In genomic region chr17:39573447-39574298, GRCh38 we compare ENCODE assay signal across 8 cellular contexts. TPM values are rescaled to one million over a fixed set of nuclear protein-coding genes. Genes with fewer than 3 reads are reported as not detected.
DNase-seq lines count a peak whose midpoint lies in the region; ATAC-seq and TF ChIP-seq lines count a peak whose summit lies in the region.

No MANE protein-coding gene starts in this region.

- H3K27ac Mint-ChIP-seq in activated B cell treated with CpG ODN at 0.5 μM for 24 hours (no peak overlapping the region), endothelial cell (ENCODE audit: unreplicated experiment) (peak overlapping the region; percentile 94), memory B cell (peak overlapping the region; percentile 79)

- TF ChIP-seq CTCF in activated B cell treated with CpG ODN at 0.5 μM for 24 hours (IDR thresholded peaks at IDR 0.05): no peak
- no peak for TF ChIP-seq CTCF in endothelial cell (IDR thresholded peaks at IDR 0.05; ENCODE audit: unreplicated experiment)

- H3K27me3 Mint-ChIP-seq in activated B cell treated with CpG ODN at 0.5 μM for 24 hours (peaks cover 10% of the 10 kb centered on the region), endothelial cell (ENCODE audit: unreplicated experiment) (peaks cover 7% of the 10 kb centered on the region), memory B cell (peaks cover 6% of the 10 kb centered on the region)

- H3K4me1 Mint-ChIP-seq in activated B cell treated with CpG ODN at 0.5 μM for 24 hours (peaks cover 4% of the 10 kb centered on the region), endothelial cell (ENCODE audit: unreplicated experiment) (peaks cover 21% of the 10 kb centered on the region), memory B cell (peaks cover 4% of the 10 kb centered on the region)

- POLR2A ChIA-PET in activated B cell treated with CpG ODN at 0.5 μM for 24 hours (lab: Charles Lee): interaction anchor here (0.6 to 1.4 kb wide), 5 partner anchors 13 to 407 kb away, joined by 3 to 9 read pairs (median 3); partner anchors contain the start of genes CDK12 and PSMD3

- H3K4me3 Mint-ChIP-seq in activated B cell treated with CpG ODN at 0.5 μM for 24 hours (peak overlapping the region; percentile 90), endothelial cell (ENCODE audit: unreplicated experiment) (peak overlapping the region; percentile 89), memory B cell (peak overlapping the region; percentile 88)

- peaks cover 3% of the 10 kb centered on the region for H3K9me3 Mint-ChIP-seq in activated B cell treated with CpG ODN at 0.5 μM for 24 hours
- H3K9me3 Mint-ChIP-seq in endothelial cell (ENCODE audit: unreplicated experiment): peaks cover 4% of the 10 kb centered on the region
- H3K9me3 Mint-ChIP-seq in memory B cell: peaks cover 6% of the 10 kb centered on the region

- H3K36me3 Mint-ChIP-seq in activated B cell treated with CpG ODN at 0.5 μM for 24 hours (ENCODE audit: low read depth) (peaks cover 25% of the 10 kb centered on the region), endothelial cell (ENCODE audit: low read depth, unreplicated experiment) (peaks cover 20% of the 10 kb centered on the region), memory B cell (peaks cover 14% of the 10 kb centered on the region)

- CTCF ChIA-PET in activated B cell treated with CpG ODN at 0.5 μM for 24 hours (lab: Charles Lee): no interaction called here

- ATAC-seq in activated B cell treated with CpG ODN at 0.5 μM for 24 hours (ENCODE audit: low read depth): peak; percentile 72
- ATAC-seq in memory B cell (ENCODE audit: low read depth): peak; percentile 87
- peak; percentile 70 for ATAC-seq in stimulated activated naive CD8-positive, alpha-beta T cell treated with anti-CD3 and anti-CD28 coated beads, Interleukin-15, Interleukin-2, amounts not matched to agents 100 U/mL and 50 U/mL, for 24 hours

- peak; percentile 17 to 36 for DNase-seq in NCI-H187 (lab: John Stamatoyannopoulos, UW)
- DNase-seq in NCI-H187 treated with DMSO at 0.1 percent for 48 hours (lab: John Stamatoyannopoulos, UW): no peak
- peak; percentile 43 for DNase-seq in NCI-H1092 (lab: John Stamatoyannopoulos, UW)
- DNase-seq in activated B cell treated with CpG ODN at 0.5 μM for 24 hours: peak; percentile 29
- peak; percentile 77 for DNase-seq in endothelial cell (ENCODE audit: low spot score)
- no peak for DNase-seq in memory B cell (ENCODE audit: low spot score in 2 of 2)
- peak; percentile 58 for DNase-seq in stimulated activated naive CD8-positive, alpha-beta T cell treated with anti-CD3 and anti-CD28 coated beads, Interleukin-15, Interleukin-2, amounts not matched to agents 100 U/mL and 50 U/mL, for 24 hours
- no peak for DNase-seq in NCI-H2107 (lab: John Stamatoyannopoulos, UW)

- intact Hi-C loops in activated B cell treated with CpG ODN at 0.5 μM for 24 hours (cut with micrococcal nuclease): loop anchor here (2.0 kb wide), 1 partner anchor 23 kb away; no protein-coding TSS in a partner anchor

RNA-seq across cellular contexts. Expression of gene NEUROD2, which starts 34.0 kb away (rescaled TPM):
- total RNA-seq in activated B cell treated with CpG ODN at 0.5 μM for 24 hours: 0.02 TPM in 1 of 2 replicates, not detected in the other
- total RNA-seq in endothelial cell (ENCODE audit: unreplicated experiment): not detected

RNA-seq across cellular contexts. Expression of gene PPP1R1B, which starts 53.1 kb away (rescaled TPM):
- total RNA-seq in activated B cell treated with CpG ODN at 0.5 μM for 24 hours (not detected in 2 replicates), endothelial cell (ENCODE audit: unreplicated experiment) (not detected)

Comparison
In these comparisons a context has a peak if more than half of its experiments do, and no peak if none do; other contexts are left out.
1. DNase-seq: peak in NCI-H187 (2 of 2), NCI-H1092 (single experiment), activated B cell treated with CpG ODN at 0.5 μM for 24 hours (single experiment), endothelial cell (single experiment) and stimulated activated naive CD8-positive, alpha-beta T cell treated with anti-CD3 and anti-CD28 coated beads, Interleukin-15, Interleukin-2, amounts not matched to agents 100 U/mL and 50 U/mL, for 24 hours (single experiment); none in NCI-H187 treated with DMSO at 0.1 percent for 48 hours (single experiment), memory B cell (0 of 2) and NCI-H2107 (single experiment).
2. Peak in every context shown above with its lines, with median percentiles within 50 percentile points of each other: ATAC-seq and H3K4me3 Mint-ChIP-seq.